Comparison of ENCODE assay signal across 6 cellular contexts in genomic region chr3:84522893-84523292, GRCh38.
"Had no signal": no experiment of that assay in that cellular context is flagged by ENCODE, and none has a peak within 500 bp of the region (broad histone marks: within the 10 kb centered on the region; RNA-seq: fewer than 3 reads in every experiment).

No MANE protein-coding gene starts in this region.

- H3K36me3 Mint-ChIP-seq: IgD-negative memory B cell had no signal

- H3K27me3 Mint-ChIP-seq: IgD-negative memory B cell had no signal

- H3K27ac ChIP-seq: HL-60 had no signal

- H3K27ac Mint-ChIP-seq: IgD-negative memory B cell had no signal

- ATAC-seq: HepG2, K562 had no signal

- H3K4me3 ChIP-seq: K562 had no signal

- DNase-seq: IMR-90, KBM-7 had no signal

- H3K4me1 Mint-ChIP-seq: IgD-negative memory B cell had no signal

- H3K4me3 Mint-ChIP-seq: IgD-negative memory B cell had no signal
